Comparison of ENCODE assay signal across 17 cellular contexts in the genomic region with DNA sequence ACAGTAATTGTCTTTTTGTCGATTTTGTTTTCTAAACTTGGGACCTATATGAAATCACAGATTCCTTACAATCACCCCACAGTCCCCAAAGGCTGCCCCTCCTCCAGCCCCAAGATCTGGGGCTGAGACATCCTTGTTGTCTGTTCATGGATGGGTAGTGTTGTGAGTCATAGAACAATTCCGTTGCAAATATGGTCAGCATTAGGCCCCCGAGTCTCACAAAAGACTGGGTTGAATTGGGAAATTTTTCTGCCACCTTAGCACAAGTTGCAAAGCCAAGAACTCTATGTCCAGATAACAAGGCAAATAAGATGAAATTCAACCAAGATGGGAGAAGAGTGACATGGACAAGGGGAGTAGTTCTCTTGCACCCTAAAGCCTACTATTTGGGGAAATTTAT. TPM values are rescaled to one million over a fixed set of nuclear protein-coding genes. Genes with fewer than 3 reads are reported as not detected.
A peak's percentile ranks its signal among the peaks of the same experiment; 100 is the strongest.
DNase-seq lines count a peak whose midpoint lies in the region; ATAC-seq, FAIRE-seq and TF ChIP-seq lines count a peak whose summit lies in the region.
"Had no signal": no experiment of that assay in that cellular context is flagged by ENCODE, and none has a peak within 500 bp of the region (broad histone marks: within the 10 kb centered on the region; RNA-seq: fewer than 3 reads in every experiment).

No MANE protein-coding gene starts in this region.

- no peaks in the 10 kb centered on the region for H3K9me1 ChIP-seq in keratinocyte (ENCODE audit: control insufficient read depth, extremely low read depth, insufficient read depth, low read length)

- H3K36me3 ChIP-seq in ACC112 (ENCODE audit: insufficient read depth, low read length), result no peaks in the 10 kb centered on the region
- no peaks in the 10 kb centered on the region for H3K36me3 ChIP-seq in keratinocyte (ENCODE audit: control insufficient read depth in 2 of 2, extremely low read depth in 1 of 2, insufficient read depth in 2 of 2, low read length in 2 of 2)
- H3K36me3 ChIP-seq in A673 (ENCODE audit: insufficient read depth, low read length, poor library complexity, severe bottlenecking), result no peaks in the 10 kb centered on the region

- H3K9me3 ChIP-seq in keratinocyte (ENCODE audit: control insufficient read depth, low read depth, low read length) (no peaks in the 10 kb centered on the region), A673 (ENCODE audit: low read depth, low read length, poor library complexity, severe bottlenecking) (no peaks in the 10 kb centered on the region)
- H3K9me3 ChIP-seq: Caco-2 had no signal

- H3K27ac ChIP-seq in ACC112 (ENCODE audit: low read depth, low read length), result peak overlapping the region; percentile 81
- H3K27ac ChIP-seq in keratinocyte (ENCODE audit: control insufficient read depth, insufficient read depth, low read length), result no peak overlapping the region
- H3K27ac ChIP-seq in A673 (ENCODE audit: low read depth, low read length, poor library complexity, severe bottlenecking), result no peak overlapping the region

- POLR2A ChIA-PET in A673 (lab: Charles Lee; ENCODE audit: low non-redundant PET), result no interaction called here

- FAIRE-seq in keratinocyte (lab: Jason Lieb, UNC), result peak; percentile 64

- H3K79me2 ChIP-seq in ACC112 (ENCODE audit: control insufficient read depth, insufficient read depth, low read length, unreplicated experiment) (no peaks in the 10 kb centered on the region), keratinocyte (ENCODE audit: control insufficient read depth, insufficient read depth, low read length) (no peaks in the 10 kb centered on the region)

- no TSS peak for BruUV-seq in A673 (replicated peaks; lab: Mats Ljungman, UMichigan)

- intact Hi-C loops in A673 (cut with micrococcal nuclease; ENCODE audit: unreplicated experiment), result no loop called here

- H3K9ac ChIP-seq in keratinocyte (ENCODE audit: control insufficient read depth, extremely low read depth, insufficient read depth, low read length), result no peak overlapping the region

- TF ChIP-seq CTCF in keratinocyte (optimal IDR thresholded peaks at IDR 0.05 in 1 of 3, IDR thresholded peaks at IDR 0.05 in 1 of 3, conservative IDR thresholded peaks at IDR 0.05 in 1 of 3; ENCODE audit: extremely low read depth in 1 of 3, insufficient read depth in 2 of 3, low read length in 3 of 3) (no peak), A673 (conservative IDR thresholded peaks at IDR 0.05; ENCODE audit: low read depth, low read length) (no peak)

- ATAC-seq in GM21529 (IDR thresholded peaks at IDR 0.05; ENCODE audit: unreplicated experiment), result no peak
- ATAC-seq: left cardiac atrium, WTC11 had no signal

- H3K4me3 ChIP-seq in ACC112 (ENCODE audit: low read depth, low read length) (peak overlapping the region; percentile 40), keratinocyte (ENCODE audit: control insufficient read depth in 2 of 3, extremely low read depth in 1 of 3, insufficient read depth in 2 of 3, low read depth in 1 of 3, low read length in 3 of 3) (no peak overlapping the region), A673 (ENCODE audit: low read depth, low read length, poor library complexity, severe bottlenecking) (no peak overlapping the region)

- H3K4me2 ChIP-seq in keratinocyte (ENCODE audit: control insufficient read depth, extremely low read depth, insufficient read depth, low read depth, low read length), result no peak overlapping the region

- dilution Hi-C loops in keratinocyte (cut with MboI; ENCODE audit: extremely low pct_ligation_motif_present, low sequenced_read_pairs), result no loop called here

- peaks cover 18% of the 10 kb centered on the region for H3K4me1 ChIP-seq in ACC112 (ENCODE audit: control insufficient read depth, insufficient read depth, low read length, unreplicated experiment)
- H3K4me1 ChIP-seq in keratinocyte (ENCODE audit: control insufficient read depth, extremely low read depth, insufficient read depth, low read length), result no peaks in the 10 kb centered on the region
- H3K4me1 ChIP-seq in A673 (ENCODE audit: insufficient read depth, low read length, poor library complexity, severe bottlenecking), result no peaks in the 10 kb centered on the region
- H3K4me1 ChIP-seq: Caco-2 had no signal

- H3K27me3 ChIP-seq in ACC112 (ENCODE audit: insufficient read depth, low read length) (no peaks in the 10 kb centered on the region), keratinocyte (ENCODE audit: control insufficient read depth, extremely low read depth, insufficient read depth, low read length) (no peaks in the 10 kb centered on the region), A673 (replicated peaks; ENCODE audit: insufficient read depth, low read depth, low read length, poor library complexity) (no peaks in the 10 kb centered on the region)

- H2AFZ ChIP-seq in ACC112 (ENCODE audit: low read length, unreplicated experiment), result peak overlapping the region; percentile 81
- no peak overlapping the region for H2AFZ ChIP-seq in keratinocyte (ENCODE audit: control insufficient read depth, low read length)

- DNase-seq in HK-2 (ENCODE audit: unreplicated experiment) (peak; percentile 39), amniotic epithelial cell (ENCODE audit: low read depth) (peak; percentile 82), keratinocyte (ENCODE audit: low read depth, low spot score) (no peak), mesenteric fat pad (ENCODE audit: low spot score) (no peak), NCI-H2081 (lab: John Stamatoyannopoulos, UW) (no peak), A673 (ENCODE audit: low spot score) (no peak)
- DNase-seq: activated effector memory CD4-positive, alpha-beta T cell treated with Interleukin-2 at 50 U/mL for 16 hours; Caco-2; cortex of kidney; erythroblast; Karpas-422; left cardiac atrium; NCI-H1930; NCI-H524 had no signal

- no peaks in the 10 kb centered on the region for H4K20me1 ChIP-seq in keratinocyte (ENCODE audit: control insufficient read depth, extremely low read depth, insufficient read depth, low read length)

- CTCF ChIA-PET in A673 (lab: Charles Lee), result no interaction called here

RNA-seq across cellular contexts. Expression of a gene that starts 10.5 kb away (rescaled TPM):
- polyA plus RNA-seq in keratinocyte, result 39.9 to 47.5 TPM (median 39.9 TPM) in 3 replicates
- 90.6 TPM for polyA plus RNA-seq in keratinocyte (2011; ENCODE audit: low read depth)
- polyA plus RNA-seq in keratinocyte (2011; cell fraction: cytosol; rRNA removed), result 32.3 and 78.4 TPM in 2 replicates
- 41.0 and 47.4 TPM in 2 replicates for polyA plus RNA-seq in keratinocyte (2011; cell fraction: nucleus; rRNA removed)
- 29.9 and 35.6 TPM in 2 replicates for polyA plus RNA-seq in keratinocyte (2012; ENCODE audit: low replicate concordance)
- polyA minus RNA-seq in keratinocyte, result 17.6 to 69.7 TPM (median 56.0 TPM) in 3 replicates
- 33.8 TPM for polyA minus RNA-seq in keratinocyte (2011; cell fraction: cytosol; rRNA and poly(A)+ RNA removed)
- polyA minus RNA-seq in keratinocyte (2011; cell fraction: nucleus; rRNA and poly(A)+ RNA removed), result 23.0 and 45.7 TPM in 2 replicates
- total RNA-seq in mesenteric fat pad (58.3 TPM), A673 (2021) (49.3 and 52.2 TPM in 2 replicates)

Comparison
In these comparisons a context has a peak if more than half of its experiments do, and no peak if none do; other contexts are left out.
1. DNase-seq: peak in HK-2 (single experiment) and amniotic epithelial cell (single experiment); none in keratinocyte (single experiment), mesenteric fat pad (single experiment), NCI-H2081 (0 of 2) and A673 (single experiment).